In the genomic region with DNA sequence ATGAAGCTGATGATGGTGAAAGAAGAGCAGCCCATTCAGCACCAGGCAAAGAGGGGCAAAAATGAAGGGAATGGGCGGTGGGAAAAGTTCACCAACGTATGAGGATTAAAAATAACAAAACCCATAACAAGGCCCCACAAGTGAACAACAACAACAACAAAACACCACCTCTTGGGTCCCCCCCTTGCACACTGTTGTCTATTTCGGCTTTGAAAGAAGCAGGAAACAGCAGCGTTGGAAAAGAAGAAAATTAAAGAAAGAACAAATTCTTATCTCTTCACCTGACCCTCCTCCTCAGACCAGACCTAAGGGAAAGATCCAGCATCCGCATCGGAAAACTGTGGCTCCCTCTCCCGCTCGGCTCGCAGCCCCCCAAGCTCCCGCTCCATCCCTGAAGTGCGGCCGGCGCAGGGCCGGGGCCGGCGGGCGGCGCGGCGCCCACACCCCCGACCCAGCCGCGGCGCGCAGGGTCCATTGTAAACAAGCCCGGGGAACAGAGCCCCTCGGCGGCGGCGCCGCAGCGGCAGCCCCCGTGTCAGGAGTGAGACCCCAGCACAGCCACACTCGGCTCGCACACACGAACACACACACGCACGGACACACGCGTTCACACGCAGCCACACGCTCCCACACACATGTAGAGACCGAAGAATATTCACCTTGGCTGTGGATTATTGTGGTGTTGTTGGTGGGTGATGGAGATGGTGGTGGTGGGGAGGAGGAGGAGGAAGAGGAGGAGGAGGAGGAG, we compare ENCODE assay signal across 8 cellular contexts. TPM values are rescaled to one million over a fixed set of nuclear protein-coding genes. Genes with fewer than 3 reads are reported as not detected.
DNase-seq lines count a peak whose midpoint lies in the region; ATAC-seq and TF ChIP-seq lines count a peak whose summit lies in the region.

No MANE protein-coding gene starts in this region.

- H3K9me3 ChIP-seq in OCI-LY1 (ENCODE audit: low read length) (no peaks in the 10 kb centered on the region), lung (ENCODE audit: control insufficient read depth in 2 of 2, insufficient read depth in 1 of 2, low read length in 1 of 2) (no peaks in the 10 kb centered on the region), tibial artery (no peaks in the 10 kb centered on the region)

- no peaks in the 10 kb centered on the region for H3F3A ChIP-seq in OCI-LY1 (ENCODE audit: insufficient read depth, low read length)

- DNase-seq in NCI-H82 (lab: John Stamatoyannopoulos, UW) = peak; percentile 52
- DNase-seq in NCI-H82 treated with DMSO at 0.1 percent for 48 hours (lab: John Stamatoyannopoulos, UW; ENCODE audit: unreplicated experiment) = no peak
- no peak for DNase-seq in choroid plexus epithelial cell (ENCODE audit: low read depth)
- DNase-seq in lung (ENCODE audit: low spot score) = no peak
- DNase-seq in tibial artery = no peak

- no peaks in the 10 kb centered on the region for H4K20me1 ChIP-seq in OCI-LY1 (ENCODE audit: insufficient read depth, low read length)

- peaks cover 53% of the 10 kb centered on the region for H3K4me1 ChIP-seq in OCI-LY1 (ENCODE audit: insufficient read depth, low read length, severe bottlenecking)
- H3K4me1 ChIP-seq in lung (ENCODE audit: control insufficient read depth in 2 of 2, insufficient read depth in 2 of 2, low read length in 2 of 2) = peaks cover 0 to 4% of the 10 kb centered on the region in 2 donors
- peaks cover 0 to 20% (median 6%) of the 10 kb centered on the region in 4 donors for H3K4me1 ChIP-seq in tibial artery

- H3K9ac ChIP-seq in OCI-LY1 (ENCODE audit: low read length) = peak overlapping the region; percentile 96

- ATAC-seq in lung (ENCODE audit: insufficient read depth, low FRiP score) = no peak
- ATAC-seq in GM19452 (IDR thresholded peaks at IDR 0.05; ENCODE audit: unreplicated experiment) = no peak
- ATAC-seq in GM19455 (IDR thresholded peaks at IDR 0.05; ENCODE audit: unreplicated experiment) = no peak

- intact Hi-C loops in tibial artery (cut with DNase I; ENCODE audit: low total_unique reads) = loop anchor here (10.0 kb wide), 2 partner anchors 680 to 900 kb away; a partner anchor contains a TSS

- WGBS in lung, 2 donors = 0 to 1% methylated on average over 38 to 43 of the region's 43 CpGs

- H2AFZ ChIP-seq in OCI-LY1 (ENCODE audit: low read length) = no peak overlapping the region

- H3K4me3 ChIP-seq in OCI-LY1 (ENCODE audit: low read depth, low read length, poor library complexity, severe bottlenecking) (peak overlapping the region; percentile 81), choroid plexus epithelial cell (ENCODE audit: low read depth, low read length) (peak overlapping the region; percentile 77), lung (peak overlapping the region; percentile 88), tibial artery (peak overlapping the region; percentile 77 to 80)

- no peak for TF ChIP-seq CTCF in OCI-LY1 (IDR thresholded peaks at IDR 0.05; ENCODE audit: low read length)
- no peak for TF ChIP-seq CTCF in choroid plexus epithelial cell (conservative IDR thresholded peaks at IDR 0.05; ENCODE audit: low read depth, low read length)
- TF ChIP-seq CTCF in lung (IDR thresholded peaks at IDR 0.05; ENCODE audit: control extremely low read depth, extremely low read depth) = no peak
- no peak for TF ChIP-seq CTCF in tibial artery (IDR thresholded peaks at IDR 0.05)

- H3K4me2 ChIP-seq in OCI-LY1 (ENCODE audit: low read length) = peak overlapping the region; percentile 85

- no peaks in the 10 kb centered on the region for H3K27me3 ChIP-seq in OCI-LY1 (ENCODE audit: insufficient read depth, low read length)
- no peaks in the 10 kb centered on the region for H3K27me3 ChIP-seq in lung (ENCODE audit: control insufficient read depth, insufficient read depth)
- H3K27me3 ChIP-seq in tibial artery = no peaks in the 10 kb centered on the region

- H3K27ac ChIP-seq in OCI-LY1 (ENCODE audit: low read depth, low read length, poor library complexity, severe bottlenecking) = peak overlapping the region; percentile 97
- H3K27ac ChIP-seq in lung (ENCODE audit: low read depth in 1 of 2, low read length in 1 of 2) = peak overlapping the region; percentile 83 to 89
- peak overlapping the region; percentile 99 to 100 for H3K27ac ChIP-seq in tibial artery

- H3K36me3 ChIP-seq in OCI-LY1 (ENCODE audit: insufficient read depth, low read length) (peaks cover 19% of the 10 kb centered on the region), lung (ENCODE audit: control insufficient read depth in 2 of 2, insufficient read depth in 2 of 2, low read length in 2 of 2) (no peaks in the 10 kb centered on the region), tibial artery (no peaks in the 10 kb centered on the region)

- no peaks in the 10 kb centered on the region for H3K9me2 ChIP-seq in OCI-LY1 (ENCODE audit: low read depth, low read length)

- H3K79me2 ChIP-seq in OCI-LY1 (ENCODE audit: insufficient read depth, low read length) = peaks cover 81% of the 10 kb centered on the region

RNA-seq across cellular contexts. Expression of a gene that starts 0.5 kb away (rescaled TPM):
- 10 to 100 TPM; 24.7 to 45.8 TPM for total RNA-seq in lung
- polyA plus RNA-seq in lung = 1 to 10 TPM; 3.3 TPM
